Comparison of ENCODE assay signal across 1 cellular context in genomic region chr21:43865471-43866181, GRCh38.
A peak's percentile ranks its signal among the peaks of the same experiment; 100 is the strongest.
TF ChIP-seq lines count a peak whose summit lies in the region.

No MANE protein-coding gene starts in this region.

TF ChIP-seq in GM12878, 131 proteins besides CTCF, POLR2A, EP300 and RAD21 (continued from another document):
- no peak for TF ChIP-seq POLR2AphosphoS5 (IDR thresholded peaks at IDR 0.05; ENCODE audit: low read length)
- peak; percentile 71 for TF ChIP-seq BACH1 (IDR thresholded peaks at IDR 0.05; ENCODE audit: borderline replicate concordance)
- no peak for TF ChIP-seq BMI1 (IDR thresholded peaks at IDR 0.05; ENCODE audit: borderline replicate concordance)
- peak; percentile 69 for TF ChIP-seq NR2F1 (conservative IDR thresholded peaks at IDR 0.05)
- TF ChIP-seq MTA3 (IDR thresholded peaks at IDR 0.05; ENCODE audit: borderline replicate concordance, low read length), result no peak
- no peak for TF ChIP-seq ATF7 (IDR thresholded peaks at IDR 0.05; ENCODE audit: low read depth)
- TF ChIP-seq JUNB (IDR thresholded peaks at IDR 0.05), result no peak
- TF ChIP-seq, protein P1, sequence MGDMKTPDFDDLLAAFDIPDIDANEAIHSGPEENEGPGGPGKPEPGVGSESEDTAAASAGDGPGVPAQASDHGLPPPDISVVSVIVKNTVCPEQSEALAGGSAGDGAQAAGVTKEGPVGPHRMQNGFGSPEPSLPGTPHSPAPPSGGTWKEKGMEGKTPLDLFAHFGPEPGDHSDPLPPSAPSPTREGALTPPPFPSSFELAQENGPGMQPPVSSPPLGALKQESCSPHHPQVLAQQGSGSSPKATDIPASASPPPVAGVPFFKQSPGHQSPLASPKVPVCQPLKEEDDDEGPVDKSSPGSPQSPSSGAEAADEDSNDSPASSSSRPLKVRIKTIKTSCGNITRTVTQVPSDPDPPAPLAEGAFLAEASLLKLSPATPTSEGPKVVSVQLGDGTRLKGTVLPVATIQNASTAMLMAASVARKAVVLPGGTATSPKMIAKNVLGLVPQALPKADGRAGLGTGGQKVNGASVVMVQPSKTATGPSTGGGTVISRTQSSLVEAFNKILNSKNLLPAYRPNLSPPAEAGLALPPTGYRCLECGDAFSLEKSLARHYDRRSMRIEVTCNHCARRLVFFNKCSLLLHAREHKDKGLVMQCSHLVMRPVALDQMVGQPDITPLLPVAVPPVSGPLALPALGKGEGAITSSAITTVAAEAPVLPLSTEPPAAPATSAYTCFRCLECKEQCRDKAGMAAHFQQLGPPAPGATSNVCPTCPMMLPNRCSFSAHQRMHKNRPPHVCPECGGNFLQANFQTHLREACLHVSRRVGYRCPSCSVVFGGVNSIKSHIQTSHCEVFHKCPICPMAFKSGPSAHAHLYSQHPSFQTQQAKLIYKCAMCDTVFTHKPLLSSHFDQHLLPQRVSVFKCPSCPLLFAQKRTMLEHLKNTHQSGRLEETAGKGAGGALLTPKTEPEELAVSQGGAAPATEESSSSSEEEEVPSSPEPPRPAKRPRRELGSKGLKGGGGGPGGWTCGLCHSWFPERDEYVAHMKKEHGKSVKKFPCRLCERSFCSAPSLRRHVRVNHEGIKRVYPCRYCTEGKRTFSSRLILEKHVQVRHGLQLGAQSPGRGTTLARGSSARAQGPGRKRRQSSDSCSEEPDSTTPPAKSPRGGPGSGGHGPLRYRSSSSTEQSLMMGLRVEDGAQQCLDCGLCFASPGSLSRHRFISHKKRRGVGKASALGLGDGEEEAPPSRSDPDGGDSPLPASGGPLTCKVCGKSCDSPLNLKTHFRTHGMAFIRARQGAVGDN (IDR thresholded peaks at IDR 0.05), result no peak
- TF ChIP-seq STAT3 (IDR thresholded peaks at IDR 0.05; ENCODE audit: low read depth, low read length), result no peak
TF ChIP-seq in GM12878: peak in this region for 13.
